Comparison of ENCODE assay signal across 17 cellular contexts in the genomic region with DNA sequence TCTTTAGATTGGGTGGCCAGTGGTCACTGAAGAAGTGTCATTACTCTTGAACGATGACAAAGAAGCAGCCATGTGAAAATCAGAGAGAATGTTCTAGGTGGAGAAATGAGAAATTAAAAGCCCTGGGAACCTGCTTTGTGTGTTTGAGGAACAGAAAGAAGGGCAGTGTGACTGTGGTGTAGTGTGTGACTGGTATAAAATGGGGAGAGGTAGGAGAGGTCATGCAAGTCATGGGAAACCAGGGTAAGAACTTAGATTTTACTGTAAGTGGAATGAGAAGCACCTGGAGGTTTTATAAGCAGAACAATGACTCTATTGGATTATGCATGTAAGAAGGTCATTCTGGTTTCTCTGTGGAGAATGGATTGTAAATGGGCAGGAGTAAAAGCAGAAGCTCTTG. TPM values are rescaled to one million over a fixed set of nuclear protein-coding genes. Genes with fewer than 3 reads are reported as not detected.
DNase-seq lines count a peak whose midpoint lies in the region; ATAC-seq and TF ChIP-seq lines count a peak whose summit lies in the region.
"Had no signal": no experiment of that assay in that cellular context is flagged by ENCODE, and none has a peak within 500 bp of the region (broad histone marks: within the 10 kb centered on the region; RNA-seq: fewer than 3 reads in every experiment).

No MANE protein-coding gene starts in this region.

- peak; percentile 8 for ATAC-seq in activated CD4-positive, alpha-beta T cell treated with anti-CD3 and anti-CD28 coated beads for 36 hours
- ATAC-seq in GM19463 (IDR thresholded peaks at IDR 0.05; ENCODE audit: unreplicated experiment) (peak; percentile 46), HG03354 (IDR thresholded peaks at IDR 0.05; ENCODE audit: poor library complexity, severe bottlenecking, unreplicated experiment) (peak; percentile 58)

- intact Hi-C loops in activated CD4-positive, alpha-beta T cell treated with anti-CD3 and anti-CD28 coated beads for 36 hours (cut with DNase I, micrococcal nuclease), result loop anchor here in 1 of 2 experiments (1.0 kb wide), 1 partner anchor 7 kb away; no protein-coding TSS in a partner anchor
- intact Hi-C loops in prostate gland (cut with DNase I), result no loop called here

- peak overlapping the region; percentile 91 for H3K27ac Mint-ChIP-seq in activated CD4-positive, alpha-beta T cell treated with anti-CD3 and anti-CD28 coated beads for 36 hours

- H3K4me3 Mint-ChIP-seq in activated CD4-positive, alpha-beta T cell treated with anti-CD3 and anti-CD28 coated beads for 36 hours, result peak overlapping the region; percentile 73

- POLR2A ChIA-PET in activated CD4-positive, alpha-beta T cell treated with anti-CD3 and anti-CD28 coated beads for 36 hours (lab: Charles Lee), result interaction anchor here (0.8 to 2.1 kb wide), 2 partner anchors 11 to 157 kb away, joined by 3 to 6 read pairs; no protein-coding TSS in a partner anchor

- no peak for DNase-seq in activated CD4-positive, alpha-beta T cell treated with anti-CD3 and anti-CD28 coated beads for 36 hours
- DNase-seq in activated CD4-positive, alpha-beta T cell treated with anti-CD3 and anti-CD28 coated beads, Interleukin-2, amount 50 U/mL, for 4 hours, result no peak
- no peak for DNase-seq in effector memory CD4-positive, alpha-beta T cell
- DNase-seq in stimulated activated naive CD4-positive, alpha-beta T cell (lab: John Stamatoyannopoulos, UW), result no peak
- DNase-seq in prostate gland (ENCODE audit: low spot score) (no peak), COLO829 (ENCODE audit: low spot score) (no peak)
- DNase-seq: cerebellar nuclear complex; NCI-H2081; OCI-M1; stimulated activated CD4-positive, alpha-beta T cell treated with anti-CD3 and anti-CD28 coated beads, Interleukin-4, amount 100 ng/mL, for 24 hours; substantia nigra; T-helper 9 cell had no signal

- H3K36me3 Mint-ChIP-seq in activated CD4-positive, alpha-beta T cell treated with anti-CD3 and anti-CD28 coated beads for 36 hours (ENCODE audit: low read depth), result peaks cover 83% of the 10 kb centered on the region

- no peak for TF ChIP-seq CTCF in prostate gland (IDR thresholded peaks at IDR 0.05)

- H3K9me3 Mint-ChIP-seq in activated CD4-positive, alpha-beta T cell treated with anti-CD3 and anti-CD28 coated beads for 36 hours (ENCODE audit: low read depth), result no peaks in the 10 kb centered on the region

- no peaks in the 10 kb centered on the region for H3K27me3 ChIP-seq in effector memory CD4-positive, alpha-beta T cell (replicated peaks; ENCODE audit: control insufficient read depth, insufficient read depth, low read length, poor library complexity, severe bottlenecking)
- H3K27me3 ChIP-seq in prostate gland (replicated peaks; ENCODE audit: insufficient read depth), result no peaks in the 10 kb centered on the region

- peaks cover 92% of the 10 kb centered on the region for H3K4me1 Mint-ChIP-seq in activated CD4-positive, alpha-beta T cell treated with anti-CD3 and anti-CD28 coated beads for 36 hours

- H3K27me3 Mint-ChIP-seq in activated CD4-positive, alpha-beta T cell treated with anti-CD3 and anti-CD28 coated beads for 36 hours, result no peaks in the 10 kb centered on the region

- H3K4me1 ChIP-seq in effector memory CD4-positive, alpha-beta T cell (ENCODE audit: control insufficient read depth, insufficient read depth, low read length, poor library complexity, severe bottlenecking), result peaks cover 70% of the 10 kb centered on the region
- H3K4me1 ChIP-seq in prostate gland (replicated peaks), result no peaks in the 10 kb centered on the region

- no peaks in the 10 kb centered on the region for H3K9me3 ChIP-seq in effector memory CD4-positive, alpha-beta T cell (ENCODE audit: control insufficient read depth, low read length)
- H3K9me3 ChIP-seq in prostate gland, result no peaks in the 10 kb centered on the region

- TF ChIP-seq POLR2A in prostate gland (IDR thresholded peaks at IDR 0.05), result no peak

- CTCF ChIA-PET in activated CD4-positive, alpha-beta T cell treated with anti-CD3 and anti-CD28 coated beads for 36 hours (lab: Charles Lee), result interaction anchor here (1.7 kb wide), 1 partner anchor 39 kb away, joined by 4 read pairs; no protein-coding TSS in a partner anchor

- 77% methylated on average over 1 of the region's 1 CpG for WGBS in prostate gland

- H3K4me3 ChIP-seq in effector memory CD4-positive, alpha-beta T cell (ENCODE audit: insufficient read depth, low read depth, low read length, poor library complexity, severe bottlenecking), result no peak overlapping the region
- H3K4me3 ChIP-seq in prostate gland, result no peak overlapping the region

- H3K27ac ChIP-seq in effector memory CD4-positive, alpha-beta T cell (ENCODE audit: insufficient read depth, low read length, poor library complexity, severe bottlenecking), result peak overlapping the region; percentile 16
- H3K27ac ChIP-seq in prostate gland, result no peak overlapping the region

- H3K36me3 ChIP-seq in effector memory CD4-positive, alpha-beta T cell (ENCODE audit: control insufficient read depth, insufficient read depth, low read length), result peaks cover 8% of the 10 kb centered on the region
- no peaks in the 10 kb centered on the region for H3K36me3 ChIP-seq in prostate gland

RNA-seq across cellular contexts. Expression of gene ICOS, which starts 12.2 kb away (rescaled TPM):
- total RNA-seq in activated CD4-positive, alpha-beta T cell treated with anti-CD3 and anti-CD28 coated beads for 36 hours, result 100 to 1,000 TPM; 133 to 161 TPM
- under 1 TPM in 1 of 2 donors, not detected in 1; 0.09 TPM for total RNA-seq in prostate gland
- total RNA-seq: A172, fibroblast of lung, IMR-90 had no signal

Comparison
In these comparisons a context has a peak if more than half of its experiments do, and no peak if none do; other contexts are left out.
1. ATAC-seq: peak in every context shown above with its lines; median percentile 58 in HG03354; 46 in GM19463; 8 in activated CD4-positive, alpha-beta T cell treated with anti-CD3 and anti-CD28 coated beads for 36 hours.
2. RNA of gene ICOS, which starts 12.2 kb away (total RNA-seq): 133 to 161 TPM in activated CD4-positive, alpha-beta T cell treated with anti-CD3 and anti-CD28 coated beads for 36 hours; 0.09 TPM in prostate gland; every median in the first group is over 100 times any median in the second.